In the genomic region with DNA sequence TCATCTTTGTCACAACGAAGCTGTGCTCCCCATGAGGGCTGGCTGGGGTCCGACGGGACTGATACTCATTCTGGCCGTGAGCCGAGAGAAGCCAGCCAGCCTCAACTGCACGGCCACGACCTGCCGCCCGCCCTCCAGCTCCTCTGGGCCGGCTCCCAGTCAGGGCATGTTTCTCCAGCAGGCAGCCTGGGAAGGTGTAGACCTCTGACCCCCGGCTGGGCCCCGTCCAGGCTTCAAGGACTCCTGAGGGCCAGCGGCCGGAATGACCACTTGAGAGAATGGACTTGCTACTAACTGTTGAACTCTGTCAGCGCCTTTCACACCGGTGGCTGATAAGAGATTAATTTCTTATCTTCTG, we compare ENCODE assay signal across 36 cellular contexts. TPM values are rescaled to one million over a fixed set of nuclear protein-coding genes. Genes with fewer than 3 reads are reported as not detected.
"Had no signal": no experiment of that assay in that cellular context is flagged by ENCODE, and none has a peak within 500 bp of the region (broad histone marks: within the 10 kb centered on the region; RNA-seq: fewer than 3 reads in every experiment).

No MANE protein-coding gene starts in this region.

- H3K4me1 Mint-ChIP-seq: activated B cell treated with CpG ODN at 0.5 μM for 24 hours; naive B cell; stimulated activated memory B cell treated with anti-CD40 and anti-IgM and Interleukin-4, amounts not matched to agents 10 μg/mL and 1 μg/mL and 100 μg/mL, for 72 hours had no signal

- H3K36me3 Mint-ChIP-seq: activated naive CD4-positive, alpha-beta T cell treated with anti-CD3 and anti-CD28 coated beads, Interleukin-2, amount 50 U/mL, for 72 hours; naive B cell; stimulated activated memory B cell treated with anti-CD40 and anti-IgM and Interleukin-4, amounts not matched to agents 10 μg/mL and 1 μg/mL and 100 μg/mL, for 72 hours had no signal

- H3K4me1 ChIP-seq: gastroesophageal sphincter, pancreas, psoas muscle, suprapubic skin, tibial artery, uterus had no signal

- H3K4me3 Mint-ChIP-seq: activated B cell treated with CpG ODN at 0.5 μM for 24 hours; activated CD8-positive, alpha-beta T cell treated with anti-CD3 and anti-CD28 coated beads for 36 hours; effector memory CD8-positive, alpha-beta T cell; naive B cell; nephron progenitor cell; stimulated activated memory B cell treated with anti-CD40 and anti-IgM and Interleukin-4, amounts not matched to agents 10 μg/mL and 1 μg/mL and 100 μg/mL, for 72 hours; T-helper 2 cell treated with Interferon-gamma antibody and Interleukin-4, amounts not matched to agents 5 μg/mL and 100 μg/mL, for 36 hours had no signal

- H3K36me3 ChIP-seq: gastroesophageal sphincter, pancreas, suprapubic skin, tibial artery, uterus had no signal

- H3K9me3 Mint-ChIP-seq: activated B cell treated with CpG ODN at 0.5 μM for 24 hours; activated CD8-positive, alpha-beta T cell treated with anti-CD3 and anti-CD28 coated beads for 36 hours; activated naive CD4-positive, alpha-beta T cell treated with anti-CD3 and anti-CD28 coated beads, Interleukin-2, amount 50 U/mL, for 72 hours; activated T-helper 2 cell treated with anti-CD3 and anti-CD28 coated beads, Interferon-gamma antibody, Interleukin-2, Interleukin-4, amounts not matched to agents 10 μg/mL and 5 μg/mL and 100 μg/mL, durations not matched to agents 14 hours and 24 hours and 36 hours; effector memory CD8-positive, alpha-beta T cell; nephron progenitor cell; T-helper 2 cell treated with Interferon-gamma antibody and Interleukin-4, amounts not matched to agents 5 μg/mL and 100 μg/mL, for 36 hours had no signal

- H3K9me3 ChIP-seq: body of pancreas, gastroesophageal sphincter, pancreas, psoas muscle, suprapubic skin, tibial artery, uterus had no signal

- H3K4me3 ChIP-seq: body of pancreas, coronary artery, dorsolateral prefrontal cortex, gastroesophageal sphincter, hepatocyte, pancreas, psoas muscle, smooth muscle cell, suprapubic skin, tibial artery, uterus had no signal

- H3K27ac ChIP-seq: body of pancreas, coronary artery, dorsolateral prefrontal cortex, gastroesophageal sphincter, hepatocyte, pancreas, psoas muscle, suprapubic skin, tibial artery, uterus had no signal

- FAIRE-seq: keratinocyte, pancreas had no signal

- H3K27me3 Mint-ChIP-seq: activated CD8-positive, alpha-beta T cell treated with anti-CD3 and anti-CD28 coated beads for 36 hours had no signal

- DNase-seq: activated B cell treated with CpG ODN at 0.5 μM for 24 hours; activated CD4-positive, alpha-beta T cell treated with anti-CD3 and anti-CD28 coated beads, Interleukin-2, amount 50 U/mL, for 1 hour; activated CD8-positive, alpha-beta T cell treated with anti-CD3 and anti-CD28 coated beads for 36 hours; activated naive CD4-positive, alpha-beta T cell; activated T-cell treated with anti-CD3 and anti-CD28 coated beads, Interleukin-2, amount 50 U/mL, for 48 hours; body of pancreas; cerebellar nuclear complex; dorsolateral prefrontal cortex; effector memory CD8-positive, alpha-beta T cell; erythroblast; left cardiac atrium; naive B cell; nephron progenitor cell; nucleus accumbens; pancreas; stimulated activated CD4-positive, alpha-beta T cell treated with anti-CD3 and anti-CD28 coated beads, Interleukin-1b, Interleukin-23, amount 100 ng/mL, for 48 hours; stimulated activated CD4-positive, alpha-beta T cell treated with anti-CD3 and anti-CD28 coated beads, Interleukin-4, amount 100 ng/mL, for 4 hours; stimulated activated CD8-positive, alpha-beta memory T cell treated with anti-CD3 and anti-CD28 coated beads, Interleukin-4, amount 100 ng/mL, for 48 hours; T-helper 1 cell; tibial artery; uterus had no signal

- H3K27me3 ChIP-seq: body of pancreas, dorsolateral prefrontal cortex, hepatocyte, pancreas, uterus had no signal

- H3K27ac Mint-ChIP-seq: activated B cell treated with CpG ODN at 0.5 μM for 24 hours; activated CD8-positive, alpha-beta T cell treated with anti-CD3 and anti-CD28 coated beads for 36 hours; activated naive CD4-positive, alpha-beta T cell treated with anti-CD3 and anti-CD28 coated beads, Interleukin-2, amount 50 U/mL, for 72 hours; activated T-helper 2 cell treated with anti-CD3 and anti-CD28 coated beads, Interferon-gamma antibody, Interleukin-2, Interleukin-4, amounts not matched to agents 10 μg/mL and 5 μg/mL and 100 μg/mL, durations not matched to agents 14 hours and 24 hours and 36 hours; effector memory CD8-positive, alpha-beta T cell; naive B cell; nephron progenitor cell; stimulated activated memory B cell treated with anti-CD40 and anti-IgM and Interleukin-4, amounts not matched to agents 10 μg/mL and 1 μg/mL and 100 μg/mL, for 72 hours; T-helper 2 cell treated with Interferon-gamma antibody and Interleukin-4, amounts not matched to agents 5 μg/mL and 100 μg/mL, for 36 hours had no signal

- ATAC-seq: activated CD8-positive, alpha-beta T cell treated with anti-CD3 and anti-CD28 coated beads for 36 hours; activated naive CD4-positive, alpha-beta T cell treated with anti-CD3 and anti-CD28 coated beads, Interleukin-2, amount 50 U/mL, for 72 hours; body of pancreas; effector memory CD8-positive, alpha-beta T cell; gastroesophageal sphincter; left cardiac atrium; stimulated activated memory B cell treated with anti-CD40 and anti-IgM and Interleukin-4, amounts not matched to agents 10 μg/mL and 1 μg/mL and 100 μg/mL, for 72 hours had no signal

RNA-seq across cellular contexts. Expression of a gene that starts 18.1 kb away (rescaled TPM):
- total RNA-seq: body of pancreas, fibroblast of lung, fibroblast of villous mesenchyme, left cardiac atrium, lung microvascular endothelial cell, mesenteric fat pad, smooth muscle cell, suprapubic skin had no signal
